In the genomic region with DNA sequence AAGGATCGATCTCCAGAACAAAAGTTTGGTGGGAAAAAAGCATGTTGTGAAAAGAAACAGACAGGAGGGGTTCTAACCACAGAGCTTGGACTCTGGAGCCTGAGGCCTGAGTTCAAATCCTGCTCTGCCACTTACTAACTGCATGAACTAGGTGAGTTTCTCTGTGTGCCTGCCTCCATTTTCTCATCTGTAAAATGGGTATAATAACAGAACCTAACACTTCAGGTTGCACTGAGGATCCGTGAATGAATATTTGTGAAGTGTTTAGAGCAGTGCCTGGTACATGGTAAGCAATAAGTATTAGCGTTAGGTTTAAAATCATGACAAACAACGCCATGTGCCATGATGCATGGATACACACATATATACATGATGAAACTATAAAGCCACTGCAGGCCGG, we compare ENCODE assay signal across 12 cellular contexts. TPM values are rescaled to one million over a fixed set of nuclear protein-coding genes. Genes with fewer than 3 reads are reported as not detected.
"Had no signal": no experiment of that assay in that cellular context is flagged by ENCODE, and none has a peak within 500 bp of the region (broad histone marks: within the 10 kb centered on the region; RNA-seq: fewer than 3 reads in every experiment).

No MANE protein-coding gene starts in this region.

- H3K4me2 ChIP-seq: KMS-11 had no signal

- H3K27ac ChIP-seq: GM23248, HL-60, KMS-11 had no signal

- H2AFZ ChIP-seq: GM23248 had no signal

- DNase-seq: GM23248, GOT3, HFFc6, IMR-90, Karpas-422, KBM-7 had no signal

- H3K4me3 ChIP-seq: GM23248, HAP-1 had no signal

- H3K27ac Mint-ChIP-seq: HFFc6 had no signal

- FAIRE-seq: H54 had no signal

- H3K36me3 ChIP-seq: HAP-1 had no signal

- H3K4me3 Mint-ChIP-seq: HFFc6 had no signal

- H3K4me1 ChIP-seq: HAP-1 had no signal

- H3K9me3 ChIP-seq: HAP-1 had no signal

- ATAC-seq: HCT116 had no signal

- H3K9ac ChIP-seq: GM23248, KMS-11 had no signal

- H3K9me3 Mint-ChIP-seq: HFFc6 had no signal

RNA-seq across cellular contexts. Expression of gene TTLL9, which starts 36.6 kb away (rescaled TPM):
- total RNA-seq: GM23248, HFFc6, HT1080, IMR-90 had no signal
- polyA plus RNA-seq: GM23248, IMR-90 had no signal

RNA-seq across cellular contexts. Expression of gene DUSP15, which starts 36.7 kb away (rescaled TPM):
- total RNA-seq: GM23248, HFFc6, HT1080, IMR-90 had no signal
- polyA plus RNA-seq: GM23248, IMR-90 had no signal
